ENCODE assay signal across 11 cellular contexts in genomic region chr7:32515890-32516550, GRCh38. TPM values are rescaled to one million over a fixed set of nuclear protein-coding genes. Genes with fewer than 3 reads are reported as not detected.
A peak's percentile ranks its signal among the peaks of the same experiment; 100 is the strongest.
DNase-seq lines count a peak whose midpoint lies in the region; ATAC-seq and TF ChIP-seq lines count a peak whose summit lies in the region.
"Had no signal": no experiment of that assay in that cellular context is flagged by ENCODE, and none has a peak within 500 bp of the region (broad histone marks: within the 10 kb centered on the region; RNA-seq: fewer than 3 reads in every experiment).

No MANE protein-coding gene starts in this region.

- intact Hi-C loops in CD8-positive, alpha-beta T cell (cut with DNase I, micrococcal nuclease) = no loop called here
- intact Hi-C loops in spleen (cut with DNase I; ENCODE audit: low total_unique reads) = no loop called here

- H3K4me3 Mint-ChIP-seq in CD8-positive, alpha-beta T cell = peak overlapping the region; percentile 46
- H3K4me3 Mint-ChIP-seq in chondrocyte (ENCODE audit: unreplicated experiment) = no peak overlapping the region

- H3K27me3 Mint-ChIP-seq in CD8-positive, alpha-beta T cell (ENCODE audit: low read depth) = no peaks in the 10 kb centered on the region
- no peaks in the 10 kb centered on the region for H3K27me3 Mint-ChIP-seq in chondrocyte (ENCODE audit: low read depth)

- 50 to 86% (median 78%) methylated on average over 3 of the region's 3 CpGs for WGBS in spleen, 5 donors

- no peaks in the 10 kb centered on the region for H3K27me3 ChIP-seq in CD8-positive, alpha-beta T cell (ENCODE audit: insufficient read depth, low read length)
- no peaks in the 10 kb centered on the region for H3K27me3 ChIP-seq in spleen (replicated peaks in 1 of 7)

- no peak for TF ChIP-seq POLR2A in spleen (IDR thresholded peaks at IDR 0.05)

- DNase-seq in CD8-positive, alpha-beta T cell = no peak
- DNase-seq in chondrocyte (ENCODE audit: low spot score) (no peak), GF-D8 (lab: John Stamatoyannopoulos, UW) (no peak), NCI-H1092 (lab: John Stamatoyannopoulos, UW) (no peak), spleen (no peak), NCI-H345 (lab: John Stamatoyannopoulos, UW) (no peak)
- DNase-seq: activated gamma-delta T cell treated with Interleukin-2 at 50 U/mL for 16 hours, DMS79, NCI-H1694 treated with DMSO at 0.1 percent for 48 hours had no signal

- H3K9me3 ChIP-seq in CD8-positive, alpha-beta T cell (ENCODE audit: low read length) = no peaks in the 10 kb centered on the region
- H3K9me3 ChIP-seq in spleen = peaks cover 0 to 47% (median 38%) of the 10 kb centered on the region in 8 donors

- CTCF ChIA-PET in CD8-positive, alpha-beta T cell (lab: Charles Lee) = interaction anchor here (1.7 kb wide), 1 partner anchor 17 kb away, joined by 5 read pairs; no protein-coding TSS in a partner anchor

- peak; percentile 89 for ATAC-seq in CD8-positive, alpha-beta T cell
- peak; percentile 79 for ATAC-seq in GM19455 (IDR thresholded peaks at IDR 0.05; ENCODE audit: unreplicated experiment)
- peak; percentile 77 for ATAC-seq in HG03342 (IDR thresholded peaks at IDR 0.05; ENCODE audit: unreplicated experiment)

- peak overlapping the region; percentile 88 for H3K27ac Mint-ChIP-seq in CD8-positive, alpha-beta T cell
- peak overlapping the region; percentile 57 for H3K27ac Mint-ChIP-seq in chondrocyte (ENCODE audit: unreplicated experiment)

- H3K4me3 ChIP-seq in CD8-positive, alpha-beta T cell (ENCODE audit: low read depth, low read length) = no peak overlapping the region
- H3K4me3 ChIP-seq in spleen = no peak overlapping the region

- H3K4me1 ChIP-seq in CD8-positive, alpha-beta T cell (ENCODE audit: insufficient read depth, low read length) = peaks cover 32% of the 10 kb centered on the region
- H3K4me1 ChIP-seq in spleen = peaks cover 9 to 50% (median 19%) of the 10 kb centered on the region in 6 donors

- peaks cover 4% of the 10 kb centered on the region for H3K9me3 Mint-ChIP-seq in CD8-positive, alpha-beta T cell
- peaks cover 5% of the 10 kb centered on the region for H3K9me3 Mint-ChIP-seq in chondrocyte (ENCODE audit: low read depth)

- TF ChIP-seq CTCF in CD8-positive, alpha-beta T cell (IDR thresholded peaks at IDR 0.05) = no peak
- TF ChIP-seq CTCF in chondrocyte (IDR thresholded peaks at IDR 0.05) = no peak
- no peak for TF ChIP-seq CTCF in spleen (IDR thresholded peaks at IDR 0.05 in 8 of 11, conservative IDR thresholded peaks at IDR 0.05 in 3 of 11)

- POLR2A ChIA-PET in CD8-positive, alpha-beta T cell (lab: Charles Lee) = interaction anchor here (0.6 kb wide), 1 partner anchor 26 kb away, joined by 3 read pairs; the partner anchor contains the start of gene LSM5

- H3K4me1 Mint-ChIP-seq in CD8-positive, alpha-beta T cell (ENCODE audit: low read depth) = peaks cover 69% of the 10 kb centered on the region
- H3K4me1 Mint-ChIP-seq in chondrocyte (ENCODE audit: low read depth) = peaks cover 38% of the 10 kb centered on the region

- H3K36me3 Mint-ChIP-seq in CD8-positive, alpha-beta T cell = peaks cover 39% of the 10 kb centered on the region
- H3K36me3 Mint-ChIP-seq in chondrocyte (ENCODE audit: low read depth) = peaks cover 2% of the 10 kb centered on the region

- H3K27ac ChIP-seq in CD8-positive, alpha-beta T cell (ENCODE audit: low read depth, low read length) = no peak overlapping the region
- peak overlapping the region in 2 of 8 donors; percentile 28 to 49 for H3K27ac ChIP-seq in spleen

- H3K36me3 ChIP-seq in CD8-positive, alpha-beta T cell (ENCODE audit: insufficient read depth, low read length) = no peaks in the 10 kb centered on the region
- H3K36me3 ChIP-seq in spleen = peaks cover 0 to 49% (median 0%) of the 10 kb centered on the region in 6 donors

RNA-seq across cellular contexts. Expression of gene AVL9, which starts 20.7 kb away (rescaled TPM):
- total RNA-seq in CD8-positive, alpha-beta T cell = 10 to 100 TPM; 22.4 to 24.7 TPM
- total RNA-seq in chondrocyte = 27.2 to 30.4 TPM (median 27.9 TPM) in 3 replicates
- total RNA-seq in spleen = 10 to 100 TPM; 29.8 to 54.8 (median 36.7) TPM
- polyA plus RNA-seq in spleen = 10 to 100 TPM in 1 of 3 donors, 1 to 10 TPM in 2; 8.4 to 10.0 (median 8.6) TPM

RNA-seq across cellular contexts. Expression of gene LSM5, which starts 25.8 kb away (rescaled TPM):
- 10 to 100 TPM; 32.1 to 38.6 TPM for total RNA-seq in CD8-positive, alpha-beta T cell
- total RNA-seq in chondrocyte = 27.5 to 51.3 TPM (median 32.7 TPM) in 3 replicates
- 10 to 100 TPM; 14.5 to 36.8 (median 29.7) TPM for total RNA-seq in spleen
- polyA plus RNA-seq in spleen = 100 to 1,000 TPM in 2 of 3 donors, 10 to 100 TPM in 1; 95.1 to 142 (median 101) TPM
